ENCODE assay signal across 21 cellular contexts in the genomic region with DNA sequence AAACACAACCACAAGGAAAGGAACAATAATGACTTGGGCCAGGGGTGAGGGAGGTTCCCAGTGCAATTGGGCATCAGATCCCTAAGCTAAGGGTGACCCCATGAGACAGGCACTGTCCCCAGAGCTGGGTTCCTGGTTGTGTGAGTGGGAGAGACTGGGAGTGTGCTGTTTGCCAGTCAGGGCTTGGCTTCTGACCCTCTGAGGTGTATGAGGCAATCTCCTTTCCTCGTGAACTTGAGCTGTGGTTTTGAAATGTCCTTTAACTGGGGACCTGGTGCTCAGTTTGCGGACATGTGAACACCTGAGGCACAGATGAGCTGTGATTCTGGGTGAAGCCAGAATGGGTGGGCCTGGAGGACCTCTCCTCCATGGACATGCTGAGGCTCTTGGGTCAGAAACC. TPM values are rescaled to one million over a fixed set of nuclear protein-coding genes. Genes with fewer than 3 reads are reported as not detected.
DNase-seq lines count a peak whose midpoint lies in the region; ATAC-seq and TF ChIP-seq lines count a peak whose summit lies in the region.
"Had no signal": no experiment of that assay in that cellular context is flagged by ENCODE, and none has a peak within 500 bp of the region (broad histone marks: within the 10 kb centered on the region; RNA-seq: fewer than 3 reads in every experiment).

No MANE protein-coding gene starts in this region.

- no peaks in the 10 kb centered on the region for H3K9me3 ChIP-seq in mucosa of stomach (ENCODE audit: control insufficient read depth, low read length)
- H3K9me3 ChIP-seq in ascending aorta: no peaks in the 10 kb centered on the region
- H3K9me3 ChIP-seq: SJSA1 had no signal

- H3K36me3 ChIP-seq in mucosa of stomach (ENCODE audit: control insufficient read depth, insufficient read depth, low read length) (no peaks in the 10 kb centered on the region), ascending aorta (no peaks in the 10 kb centered on the region)
- H3K36me3 ChIP-seq: SJSA1 had no signal

- DNase-seq in CD1c-positive myeloid dendritic cell (ENCODE audit: extremely low spot score) (peak; percentile 73), RWPE1 (ENCODE audit: low spot score) (no peak), iris pigment epithelial cell (ENCODE audit: low read depth) (peak; percentile 29), ascending aorta (ENCODE audit: low spot score in 2 of 2) (no peak), HCEC 1CT (no peak)
- DNase-seq: DND-41, GF-D8, GOT3, HFFc6, NCI-H146, NCI-H2081, NCI-H510A, NCI-H774, PC-9 had no signal

- TF ChIP-seq CTCF in RWPE1 (conservative IDR thresholded peaks at IDR 0.05; ENCODE audit: low read depth) (no peak), ascending aorta (IDR thresholded peaks at IDR 0.05) (no peak)

- intact Hi-C loops in ascending aorta (cut with DNase I): no loop called here

- CTCF ChIA-PET in RWPE1 (lab: Yijun Ruan, JAX): interaction anchor here (0.6 kb wide), 1 partner anchor 37 kb away, joined by 3 read pairs; no protein-coding TSS in a partner anchor

- H3K27ac ChIP-seq in RWPE1: 0 out of 2 replicates have a peak overlapping the region, but pooled peaks have one; percentile 17
- H3K27ac ChIP-seq in ascending aorta: no peak overlapping the region
- H3K27ac ChIP-seq: HL-60, PC-9 had no signal

- H3K27me3 ChIP-seq in mucosa of stomach (ENCODE audit: control insufficient read depth, insufficient read depth, low read length) (no peaks in the 10 kb centered on the region), ascending aorta (no peaks in the 10 kb centered on the region)
- H3K27me3 ChIP-seq: SJSA1 had no signal

- POLR2A ChIA-PET in RWPE1 (lab: Yijun Ruan, JAX; ENCODE audit: low non-redundant PET): no interaction called here

- ATAC-seq in HG03469 (IDR thresholded peaks at IDR 0.05; ENCODE audit: unreplicated experiment) (no peak), HG02885 (IDR thresholded peaks at IDR 0.05; ENCODE audit: poor library complexity, unreplicated experiment) (no peak)
- ATAC-seq: A549 had no signal

- H3K4me1 ChIP-seq in mucosa of stomach (ENCODE audit: control insufficient read depth, insufficient read depth, low read length) (peaks cover 48% of the 10 kb centered on the region), ascending aorta (peaks cover 4 to 18% of the 10 kb centered on the region in 2 donors)

- H3K4me3 ChIP-seq in mucosa of stomach (ENCODE audit: low read length) (no peak overlapping the region), ascending aorta (no peak overlapping the region)
- H3K4me3 ChIP-seq: A549; BLaER1 treated with 17β-estradiol and CSF1 and Interleukin-3, amounts not matched to agents 10 nM and 100 nM; PC-9; SJSA1 had no signal

- peak overlapping the region; percentile 23 for H3K9ac ChIP-seq in mucosa of stomach (ENCODE audit: low read length)
- H3K9ac ChIP-seq: BLaER1 treated with 17β-estradiol and CSF1 and Interleukin-3, amounts not matched to agents 10 nM and 100 nM had no signal

RNA-seq across cellular contexts. Expression of a gene that starts 58.5 kb away (rescaled TPM):
- total RNA-seq in ascending aorta: 79.8 TPM

Comparison
In these comparisons a context has a peak if more than half of its experiments do, and no peak if none do; other contexts are left out.
1. DNase-seq: peak in CD1c-positive myeloid dendritic cell (single experiment) and iris pigment epithelial cell (single experiment); none in RWPE1 (single experiment), ascending aorta (0 of 2) and HCEC 1CT (single experiment).